8 cellular contexts compared by ENCODE assay signal in the genomic region with DNA sequence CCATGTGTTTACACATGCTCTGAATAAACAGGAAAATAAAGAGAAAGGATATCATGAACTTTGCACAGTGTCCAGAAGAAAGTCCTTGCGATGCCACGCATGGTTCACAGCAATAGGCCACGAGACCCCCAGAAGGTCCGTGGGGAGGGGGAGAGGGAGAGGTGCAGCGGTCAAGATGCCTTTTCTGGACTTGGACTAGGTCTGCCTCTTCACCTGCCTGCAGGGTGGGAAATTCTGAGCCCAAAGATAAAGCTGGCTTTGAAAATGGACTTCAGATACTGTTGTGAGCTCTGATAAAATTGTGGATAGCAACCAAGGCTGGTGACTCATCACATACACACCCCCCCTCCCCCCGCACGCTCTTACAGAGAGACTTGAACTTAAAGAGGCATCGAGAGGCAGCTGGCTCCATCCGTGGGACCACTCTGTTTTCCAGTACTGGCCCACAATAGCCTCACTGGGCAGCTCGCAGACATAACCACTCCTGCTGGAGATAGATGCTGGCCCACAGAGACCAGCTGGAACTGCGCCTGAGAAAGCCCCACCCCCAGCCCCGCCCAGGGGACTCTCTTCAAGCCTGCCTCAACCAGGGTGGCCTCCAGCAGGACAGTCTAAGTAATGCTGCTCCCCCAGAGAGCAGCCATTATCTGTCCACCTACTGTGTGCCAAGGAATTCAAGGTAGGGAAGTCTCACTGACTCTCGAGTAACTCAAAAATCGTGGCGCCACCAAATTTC. TPM values are rescaled to one million over a fixed set of nuclear protein-coding genes. Genes with fewer than 3 reads are reported as not detected.
DNase-seq lines count a peak whose midpoint lies in the region; ATAC-seq, FAIRE-seq and TF ChIP-seq lines count a peak whose summit lies in the region.

No MANE protein-coding gene starts in this region.

- H4K20me1 ChIP-seq in astrocyte (ENCODE audit: insufficient read depth, low read length): peaks cover 25% of the 10 kb centered on the region

- peaks cover 3% of the 10 kb centered on the region for H3K27me3 Mint-ChIP-seq in astrocyte (ENCODE audit: low read depth, unreplicated experiment)

- DNase-seq in EH (ENCODE audit: low read depth) (peak; percentile 87), NAMALWA (ENCODE audit: low spot score) (peak; percentile 9), astrocyte (ENCODE audit: low read depth) (peak; percentile 87), NCI-H1694 treated with DMSO at 0.1 percent for 48 hours (lab: John Stamatoyannopoulos, UW) (no peak)

- H3K27ac ChIP-seq in astrocyte (ENCODE audit: low read depth, low read length) (peak overlapping the region; percentile 98), iPS-18a (ENCODE audit: low read length) (no peak overlapping the region)

- FAIRE-seq in astrocyte (lab: Jason Lieb, UNC): no peak

- peak overlapping the region; percentile 96 for H3K27ac Mint-ChIP-seq in astrocyte (ENCODE audit: unreplicated experiment)

- H3K4me1 Mint-ChIP-seq in astrocyte (ENCODE audit: low read depth, unreplicated experiment): peaks cover 29% of the 10 kb centered on the region

- H3K36me3 Mint-ChIP-seq in astrocyte (ENCODE audit: low read depth, unreplicated experiment): no peaks in the 10 kb centered on the region

- H3K4me1 ChIP-seq in astrocyte (ENCODE audit: insufficient read depth, low read length): peaks cover 27% of the 10 kb centered on the region
- H3K4me1 ChIP-seq in iPS-18a (ENCODE audit: control insufficient read depth, low read depth, low read length): peaks cover 16% of the 10 kb centered on the region
- H3K4me1 ChIP-seq in skeletal muscle satellite cell (ENCODE audit: control insufficient read depth, insufficient read depth, low read length): peaks cover 40% of the 10 kb centered on the region

- H3K9ac ChIP-seq in astrocyte (ENCODE audit: low read length) (peak overlapping the region; percentile 99), iPS-18a (ENCODE audit: low read length) (no peak overlapping the region), skeletal muscle satellite cell (ENCODE audit: low read depth, low read length) (peak overlapping the region; percentile 76)

- peak overlapping the region; percentile 85 for H3K4me3 Mint-ChIP-seq in astrocyte (ENCODE audit: unreplicated experiment)

- H2AFZ ChIP-seq in astrocyte (ENCODE audit: low read depth, low read length): no peak overlapping the region

- peaks cover 3% of the 10 kb centered on the region for H3K9me3 Mint-ChIP-seq in astrocyte (ENCODE audit: unreplicated experiment)

- H3K27me3 ChIP-seq in astrocyte (ENCODE audit: insufficient read depth, low read length) (no peaks in the 10 kb centered on the region), iPS-18a (ENCODE audit: control insufficient read depth, insufficient read depth, low read length) (peaks cover 59% of the 10 kb centered on the region), skeletal muscle satellite cell (ENCODE audit: control insufficient read depth, insufficient read depth, low read length) (peaks cover 48% of the 10 kb centered on the region)

- ATAC-seq in HG02840 (IDR thresholded peaks at IDR 0.05; ENCODE audit: low FRiP score, unreplicated experiment) (no peak), HG03354 (IDR thresholded peaks at IDR 0.05; ENCODE audit: poor library complexity, severe bottlenecking, unreplicated experiment) (no peak)

- no peak for TF ChIP-seq CTCF in astrocyte (IDR thresholded peaks at IDR 0.05; ENCODE audit: insufficient read depth, low read depth, low read length)

- H3K36me3 ChIP-seq in astrocyte (ENCODE audit: insufficient read depth, low read length) (no peaks in the 10 kb centered on the region), iPS-18a (ENCODE audit: control insufficient read depth, low read depth, low read length) (no peaks in the 10 kb centered on the region), skeletal muscle satellite cell (ENCODE audit: insufficient read depth, low read length) (no peaks in the 10 kb centered on the region)

- H3K9me3 ChIP-seq in astrocyte (ENCODE audit: insufficient read depth, low read depth, low read length) (no peaks in the 10 kb centered on the region), iPS-18a (ENCODE audit: control insufficient read depth, low read depth, low read length) (no peaks in the 10 kb centered on the region), skeletal muscle satellite cell (replicated peaks; ENCODE audit: low read length) (no peaks in the 10 kb centered on the region)

- H3K4me2 ChIP-seq in astrocyte (ENCODE audit: low read length) (peak overlapping the region; percentile 99), skeletal muscle satellite cell (ENCODE audit: low read length) (peak overlapping the region; percentile 98)

- H3K79me2 ChIP-seq in astrocyte (ENCODE audit: insufficient read depth, low read length): peaks cover 16% of the 10 kb centered on the region

- peak overlapping the region; percentile 84 for H3K4me3 ChIP-seq in astrocyte (ENCODE audit: insufficient read depth, low read depth, low read length)
- peak overlapping the region; percentile 68 for H3K4me3 ChIP-seq in iPS-18a (ENCODE audit: low read length)
- peak overlapping the region; percentile 77 for H3K4me3 ChIP-seq in skeletal muscle satellite cell (ENCODE audit: low read length)

RNA-seq across cellular contexts. Expression of a gene that starts 21.2 kb away (rescaled TPM):
- total RNA-seq in astrocyte: 3.9 and 4.1 TPM in 2 replicates
- total RNA-seq in skeletal muscle satellite cell (2012; rRNA removed): under 0.01 and 0.22 TPM in 2 replicates
